8 cellular contexts compared by ENCODE assay signal in genomic region chr2:8303322-8303832, GRCh38.
A peak's percentile ranks its signal among the peaks of the same experiment; 100 is the strongest.
DNase-seq lines count a peak whose midpoint lies in the region; ATAC-seq and TF ChIP-seq lines count a peak whose summit lies in the region.

No MANE protein-coding gene starts in this region.

- DNase-seq in GM06990 (ENCODE audit: extremely low read depth, insufficient read length): peak; percentile 91
- DNase-seq in NAMALWA (ENCODE audit: low spot score): peak; percentile 88
- peak; percentile 66 for DNase-seq in activated T-cell treated with anti-CD3 and anti-CD28 coated beads, Interleukin-2, amount 50 U/mL, for 1 hour
- DNase-seq in islet precursor cell: peak; percentile 45
- DNase-seq in stimulated activated CD8-positive, alpha-beta memory T cell treated with anti-CD3 and anti-CD28 coated beads, Interleukin-4, amount 100 ng/mL, for 24 hours (ENCODE audit: low read depth): peak; percentile 60
- DNase-seq in SJCRH30: no peak
- DNase-seq in kidney glomerular epithelial cell (lab: John Stamatoyannopoulos, UW): no peak

- H3K36me3 ChIP-seq in GM06990 (ENCODE audit: control insufficient read depth, insufficient read depth, low read length) (no peaks in the 10 kb centered on the region), SJCRH30 (no peaks in the 10 kb centered on the region)

- H3K27me3 ChIP-seq in GM06990 (replicated peaks; ENCODE audit: control insufficient read depth, insufficient read depth, low read length) (no peaks in the 10 kb centered on the region), SJCRH30 (no peaks in the 10 kb centered on the region; the same call in 1 of the 2 replicates)

- peak; percentile 72 for ATAC-seq in GM21737 (IDR thresholded peaks at IDR 0.05; ENCODE audit: unreplicated experiment)

- H3K4me3 ChIP-seq in GM06990 (replicated peaks; ENCODE audit: low read depth, low read length): no peak overlapping the region
- H3K4me3 ChIP-seq in SJCRH30: no peak overlapping the region

- no peaks in the 10 kb centered on the region for H3K9me3 ChIP-seq in SJCRH30 (replicated peaks)

- H3K27ac ChIP-seq in SJCRH30: no peak overlapping the region

- no peaks in the 10 kb centered on the region for H3K4me1 ChIP-seq in SJCRH30

- TF ChIP-seq CTCF in GM06990 (IDR thresholded peaks at IDR 0.05; ENCODE audit: insufficient read depth, low read length, poor library complexity, severe bottlenecking): peak; percentile 31

Comparison
In these comparisons a context has a peak if more than half of its experiments do, and no peak if none do; other contexts are left out.
1. DNase-seq: peak in GM06990 (single experiment), NAMALWA (single experiment), activated T-cell treated with anti-CD3 and anti-CD28 coated beads, Interleukin-2, amount 50 U/mL, for 1 hour (single experiment), islet precursor cell (single experiment) and stimulated activated CD8-positive, alpha-beta memory T cell treated with anti-CD3 and anti-CD28 coated beads, Interleukin-4, amount 100 ng/mL, for 24 hours (single experiment); none in SJCRH30 (0 of 2) and kidney glomerular epithelial cell (single experiment).